ENCODE assay signal across 30 cellular contexts in the genomic region with DNA sequence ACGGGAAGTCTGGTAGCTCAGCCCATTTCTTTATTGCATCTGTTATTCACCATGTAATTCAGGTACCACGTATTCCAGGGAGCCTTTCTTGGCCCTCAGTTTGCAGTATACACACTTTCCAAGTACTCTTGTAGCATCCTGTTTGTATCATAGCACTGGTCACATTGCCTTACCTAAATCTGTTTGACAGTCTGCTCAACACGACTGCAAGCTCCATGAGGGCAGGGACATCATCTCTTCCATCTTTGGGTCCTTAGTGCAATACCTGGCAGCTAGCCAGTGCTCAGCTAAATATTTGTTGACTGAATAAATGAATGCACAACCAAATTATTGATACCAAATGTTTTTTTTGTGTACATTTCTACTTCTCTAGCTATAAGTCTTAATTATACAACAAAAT. TPM values are rescaled to one million over a fixed set of nuclear protein-coding genes. Genes with fewer than 3 reads are reported as not detected.
"Had no signal": no experiment of that assay in that cellular context is flagged by ENCODE, and none has a peak within 500 bp of the region (broad histone marks: within the 10 kb centered on the region; RNA-seq: fewer than 3 reads in every experiment).

No MANE protein-coding gene starts in this region.

- FAIRE-seq: pancreas, small intestine, urothelium cell line had no signal

- H3K36me3 Mint-ChIP-seq: stimulated activated effector memory CD8-positive, alpha-beta T cell treated with anti-CD3 and anti-CD28 coated beads, Interleukin-12 subunit alpha, Interleukin-12 subunit beta, amount 100 ng/mL, for 72 hours; stimulated activated naive B cell treated with anti-CD40 and anti-IgM and Interleukin-4, amounts not matched to agents 10 μg/mL and 1 μg/mL and 100 μg/mL, for 72 hours had no signal

- ATAC-seq: natural killer cell treated with Interleukin-12 subunit alpha and Interleukin-12 subunit beta and Interleukin-15 and Interleukin-18, amount 100 ng/mL, for 72 hours; pancreas; right lobe of liver; stimulated activated effector memory CD8-positive, alpha-beta T cell treated with anti-CD3 and anti-CD28 coated beads, Interleukin-12 subunit alpha, Interleukin-12 subunit beta, amount 100 ng/mL, for 72 hours; stimulated activated naive B cell treated with anti-CD40 and anti-IgM and Interleukin-4, amounts not matched to agents 10 μg/mL and 1 μg/mL and 100 μg/mL, for 72 hours had no signal

- H3K4me3 Mint-ChIP-seq: natural killer cell treated with Interleukin-12 subunit alpha and Interleukin-12 subunit beta and Interleukin-15 and Interleukin-18, amount 100 ng/mL, for 72 hours; nephron progenitor cell; neural crest cell; stimulated activated effector memory CD8-positive, alpha-beta T cell treated with anti-CD3 and anti-CD28 coated beads, Interleukin-12 subunit alpha, Interleukin-12 subunit beta, amount 100 ng/mL, for 72 hours; stimulated activated naive B cell treated with anti-CD40 and anti-IgM and Interleukin-4, amounts not matched to agents 10 μg/mL and 1 μg/mL and 100 μg/mL, for 72 hours; stimulated activated naive CD8-positive, alpha-beta T cell treated with anti-CD3 and anti-CD28 coated beads, Interleukin-15, Interleukin-2, amounts not matched to agents 100 ng/mL and 50 ng/mL, for 24 hours had no signal

- H3K4me3 ChIP-seq: pancreas, prostate gland, right atrium auricular region, right lobe of liver, sigmoid colon, stomach, thoracic aorta, thyroid gland, tibial nerve, upper lobe of left lung, vagina had no signal

- H3K27ac ChIP-seq: neutrophil, pancreas, prostate gland, right atrium auricular region, right lobe of liver, sigmoid colon, stomach, thoracic aorta, thyroid gland, tibial nerve, vagina had no signal

- H3K9me3 ChIP-seq: neutrophil, pancreas, prostate gland, right atrium auricular region, right lobe of liver, sigmoid colon, stomach, thoracic aorta, thyroid gland, tibial nerve, upper lobe of left lung, vagina had no signal

- H3K4me1 ChIP-seq: pancreas, right atrium auricular region, right lobe of liver, sigmoid colon, stomach, tibial nerve, upper lobe of left lung had no signal

- H3K9me3 Mint-ChIP-seq: natural killer cell treated with Interleukin-12 subunit alpha and Interleukin-12 subunit beta and Interleukin-15 and Interleukin-18, amount 100 ng/mL, for 72 hours; nephron progenitor cell; neural crest cell; stimulated activated effector memory CD8-positive, alpha-beta T cell treated with anti-CD3 and anti-CD28 coated beads, Interleukin-12 subunit alpha, Interleukin-12 subunit beta, amount 100 ng/mL, for 72 hours; stimulated activated naive B cell treated with anti-CD40 and anti-IgM and Interleukin-4, amounts not matched to agents 10 μg/mL and 1 μg/mL and 100 μg/mL, for 72 hours; stimulated activated naive CD8-positive, alpha-beta T cell treated with anti-CD3 and anti-CD28 coated beads, Interleukin-15, Interleukin-2, amounts not matched to agents 100 ng/mL and 50 ng/mL, for 24 hours had no signal

- H3K27ac Mint-ChIP-seq: natural killer cell treated with Interleukin-12 subunit alpha and Interleukin-12 subunit beta and Interleukin-15 and Interleukin-18, amount 100 ng/mL, for 72 hours; nephron progenitor cell; stimulated activated effector memory CD8-positive, alpha-beta T cell treated with anti-CD3 and anti-CD28 coated beads, Interleukin-12 subunit alpha, Interleukin-12 subunit beta, amount 100 ng/mL, for 72 hours; stimulated activated naive B cell treated with anti-CD40 and anti-IgM and Interleukin-4, amounts not matched to agents 10 μg/mL and 1 μg/mL and 100 μg/mL, for 72 hours; stimulated activated naive CD8-positive, alpha-beta T cell treated with anti-CD3 and anti-CD28 coated beads, Interleukin-15, Interleukin-2, amounts not matched to agents 100 ng/mL and 50 ng/mL, for 24 hours had no signal

- H3K36me3 ChIP-seq: neutrophil, pancreas, prostate gland, right atrium auricular region, right lobe of liver, sigmoid colon, stomach, thoracic aorta, thyroid gland, tibial nerve, vagina had no signal

- DNase-seq: nephron progenitor cell; nucleus accumbens; pancreas; retina; right lobe of liver; sigmoid colon; small intestine; stimulated activated CD4-positive, alpha-beta T cell treated with anti-CD3 and anti-CD28 coated beads, Interleukin-15, amount 100 ng/mL, for 24 hours; stimulated activated CD4-positive, alpha-beta T cell treated with anti-CD3 and anti-CD28 coated beads, Interleukin-2, amount 100 ng/mL, for 24 hours; stimulated activated CD4-positive, alpha-beta T cell treated with anti-CD3 and anti-CD28 coated beads, Interleukin-2, amount 100 ng/mL, for 48 hours; stimulated activated CD4-positive, alpha-beta T cell treated with anti-CD3 and anti-CD28 coated beads, Interleukin-4, amount 100 ng/mL, for 24 hours; stimulated activated naive B cell treated with anti-CD40 and anti-IgM and Interleukin-4, amounts not matched to agents 10 μg/mL and 1 μg/mL and 100 μg/mL, for 72 hours; stimulated activated naive CD4-positive, alpha-beta T cell treated with Interleukin-2 at 50 U/mL for 16 hours; stomach; thyroid gland; trophoblast cell; upper lobe of left lung had no signal

- H3K27me3 Mint-ChIP-seq: natural killer cell treated with Interleukin-12 subunit alpha and Interleukin-12 subunit beta and Interleukin-15 and Interleukin-18, amount 100 ng/mL, for 72 hours; stimulated activated naive CD8-positive, alpha-beta T cell treated with anti-CD3 and anti-CD28 coated beads, Interleukin-15, Interleukin-2, amounts not matched to agents 100 ng/mL and 50 ng/mL, for 24 hours had no signal

- H3K27me3 ChIP-seq: neutrophil, pancreas, right atrium auricular region, right lobe of liver, sigmoid colon, stomach, thyroid gland, tibial nerve, upper lobe of left lung, vagina had no signal

- H3K4me1 Mint-ChIP-seq: nephron progenitor cell; neural crest cell; stimulated activated effector memory CD8-positive, alpha-beta T cell treated with anti-CD3 and anti-CD28 coated beads, Interleukin-12 subunit alpha, Interleukin-12 subunit beta, amount 100 ng/mL, for 72 hours had no signal

RNA-seq across cellular contexts. Expression of a gene that starts 11.2 kb away (rescaled TPM):
- total RNA-seq: neural crest cell, temporal lobe had no signal

RNA-seq across cellular contexts. Expression of a gene that starts 33.0 kb away (rescaled TPM):
- total RNA-seq: neural crest cell, osteocyte had no signal
